8 cellular contexts compared by ENCODE assay signal in the genomic region with DNA sequence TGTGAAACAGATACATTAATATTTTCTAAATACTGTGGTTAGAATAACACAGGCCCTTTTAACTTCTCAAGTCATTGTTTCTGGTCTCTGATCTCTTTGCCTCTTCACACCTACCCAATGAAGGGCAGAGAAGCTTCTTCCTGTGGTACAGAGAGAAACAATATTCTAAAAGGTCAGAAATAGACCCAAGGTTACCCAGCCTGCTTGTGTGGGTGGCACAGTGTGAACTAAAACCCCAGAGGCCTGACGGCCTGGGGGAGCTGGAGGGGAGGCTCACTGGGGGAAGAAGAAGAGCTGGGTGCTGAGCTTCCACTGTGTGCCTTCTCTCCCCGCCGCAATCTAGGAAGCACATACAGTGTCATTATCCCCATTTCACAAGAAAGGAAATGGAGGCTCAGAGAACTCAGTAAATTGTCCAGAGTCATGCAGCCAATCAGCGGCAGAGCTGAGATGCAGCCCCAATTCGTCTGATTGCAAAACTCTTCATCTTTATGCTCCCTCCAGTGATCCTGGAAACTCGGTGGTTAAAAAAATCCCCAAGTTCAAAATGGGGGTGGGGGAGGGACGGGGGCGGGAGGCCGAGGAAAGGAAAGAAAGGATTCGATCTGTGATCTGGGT.
DNase-seq lines count a peak whose midpoint lies in the region; ATAC-seq, FAIRE-seq and TF ChIP-seq lines count a peak whose summit lies in the region.

No MANE protein-coding gene starts in this region.

- 26 to 43% methylated on average over 10 of the region's 10 CpGs for WGBS in testis, 2 donors
- WGBS in lower leg skin, 2 donors: 69 to 73% methylated on average over 10 of the region's 10 CpGs
- 76 to 89% methylated on average over 10 of the region's 10 CpGs for WGBS in pancreas, 2 donors

- H3K27me3 ChIP-seq in dorsolateral prefrontal cortex: no peaks in the 10 kb centered on the region
- no peaks in the 10 kb centered on the region for H3K27me3 ChIP-seq in testis
- H3K27me3 ChIP-seq in pancreas: no peaks in the 10 kb centered on the region

- DNase-seq in activated gamma-delta T cell treated with Interleukin-2 at 50 U/mL for 16 hours (peak; percentile 34), activated gamma-delta T cell (lab: John Stamatoyannopoulos, UW) (no peak), dorsolateral prefrontal cortex (no peak), testis (peak; percentile 33), lower leg skin (ENCODE audit: low spot score in 2 of 2) (no peak), NCI-H446 (lab: John Stamatoyannopoulos, UW) (no peak), pancreas (no peak)

- H3K27ac ChIP-seq in dorsolateral prefrontal cortex: peak overlapping the region in 54 of 59 donors; percentile 3 to 93 (median 80)
- H3K27ac ChIP-seq in testis: peak overlapping the region; percentile 11 to 47
- H3K27ac ChIP-seq in pancreas: no peak overlapping the region

- peak overlapping the region; percentile 24 to 78 (median 57) for H3K4me3 ChIP-seq in dorsolateral prefrontal cortex
- peak overlapping the region in 1 of 2 donors; percentile 29 for H3K4me3 ChIP-seq in testis
- H3K4me3 ChIP-seq in lower leg skin (ENCODE audit: low read depth, poor library complexity, severe bottlenecking): no peak overlapping the region
- H3K4me3 ChIP-seq in pancreas: no peak overlapping the region

- no peak for TF ChIP-seq POLR2A in testis (IDR thresholded peaks at IDR 0.05)
- no peak for TF ChIP-seq POLR2A in lower leg skin (IDR thresholded peaks at IDR 0.05)

- H3K4me1 ChIP-seq in testis (peaks cover 57% of the 10 kb centered on the region), pancreas (peaks cover 0 to 8% (median 3%) of the 10 kb centered on the region in 3 donors)

- H3K36me3 ChIP-seq in testis (ENCODE audit: low read depth, missing control alignments) (no peaks in the 10 kb centered on the region), pancreas (no peaks in the 10 kb centered on the region)

- FAIRE-seq in pancreas (lab: Jason Lieb, UNC): no peak

- H3K9me3 ChIP-seq in testis (no peaks in the 10 kb centered on the region), pancreas (no peaks in the 10 kb centered on the region)

- TF ChIP-seq CTCF in dorsolateral prefrontal cortex (IDR thresholded peaks at IDR 0.05 in 54 of 56, conservative IDR thresholded peaks at IDR 0.05 in 2 of 56; ENCODE audit: low read depth in 1 of 56, partially characterized antibody in 56 of 56) (no peak), testis (IDR thresholded peaks at IDR 0.05) (no peak), lower leg skin (IDR thresholded peaks at IDR 0.05) (no peak), pancreas (IDR thresholded peaks at IDR 0.05) (no peak)

- ATAC-seq in HG03095 (IDR thresholded peaks at IDR 0.05; ENCODE audit: unreplicated experiment) (peak; percentile 48), pancreas (no peak)

- intact Hi-C loops in dorsolateral prefrontal cortex (cut with DNase I) (loop anchor here in 1 of 2 donors (5.0 kb wide), 1 partner anchor 68 kb away; no protein-coding TSS in a partner anchor), testis (cut with DNase I; ENCODE audit: low total_unique reads) (no loop called here), lower leg skin (cut with DNase I; ENCODE audit: low total_unique reads) (no loop called here), pancreas (cut with DNase I) (no loop called here)

Comparison
In these comparisons a context has a peak if more than half of its experiments do, and no peak if none do; other contexts are left out.
1. DNase-seq: peak in activated gamma-delta T cell treated with Interleukin-2 at 50 U/mL for 16 hours (single experiment) and testis (single experiment); none in activated gamma-delta T cell (single experiment), dorsolateral prefrontal cortex (0 of 10), lower leg skin (0 of 2), NCI-H446 (0 of 2) and pancreas (0 of 6).
2. H3K27ac ChIP-seq: peak in dorsolateral prefrontal cortex (54 of 59) and testis (2 of 2); none in pancreas (0 of 4).
3. H3K4me3 ChIP-seq: peak in dorsolateral prefrontal cortex (59 of 59); none in lower leg skin (single experiment) and pancreas (0 of 4).